In the genomic region with DNA sequence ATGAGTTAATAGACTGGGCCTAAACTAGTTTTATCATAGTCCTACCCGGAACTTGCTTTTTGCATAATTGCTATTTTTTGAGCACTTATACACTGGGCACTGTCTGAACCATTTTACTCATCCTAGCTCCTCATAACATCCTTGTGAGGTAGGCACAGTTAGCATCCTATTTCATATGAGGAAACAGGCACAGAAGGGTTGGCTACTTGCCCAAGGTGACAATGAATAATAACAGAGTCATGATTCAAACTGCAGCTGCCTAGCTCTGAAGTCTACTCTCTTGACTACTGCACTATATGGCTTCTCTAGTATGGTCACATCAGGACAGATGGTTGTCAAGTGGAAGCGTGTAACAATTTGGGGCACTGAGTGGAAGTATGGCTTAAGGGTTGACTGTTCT, we compare ENCODE assay signal across 11 cellular contexts. TPM values are rescaled to one million over a fixed set of nuclear protein-coding genes. Genes with fewer than 3 reads are reported as not detected.
DNase-seq lines count a peak whose midpoint lies in the region; ATAC-seq and TF ChIP-seq lines count a peak whose summit lies in the region.
"Had no signal": no experiment of that assay in that cellular context is flagged by ENCODE, and none has a peak within 500 bp of the region (broad histone marks: within the 10 kb centered on the region; RNA-seq: fewer than 3 reads in every experiment).

No MANE protein-coding gene starts in this region.

- CTCF ChIA-PET in PC-9 (lab: Charles Lee): interaction anchor here (0.6 kb wide), 2 partner anchors 61 to 611 kb away, joined by 3 read pairs; no protein-coding TSS in a partner anchor

- H3K27ac ChIP-seq in PC-9 (no peak overlapping the region), sigmoid colon (no peak overlapping the region), ovary (no peak overlapping the region)

- H3K36me3 ChIP-seq in MG63 (no peaks in the 10 kb centered on the region), PC-9 (ENCODE audit: low read depth) (no peaks in the 10 kb centered on the region), sigmoid colon (no peaks in the 10 kb centered on the region), ovary (no peaks in the 10 kb centered on the region)

- WGBS in sigmoid colon, 2 donors: 77 to 81% methylated on average over 2 of the region's 2 CpGs
- 72 to 80% (median 76%) methylated on average over 2 of the region's 2 CpGs for WGBS in ovary, 3 donors

- H3F3A ChIP-seq in PC-9 (ENCODE audit: insufficient read depth, low read depth): peaks cover 16% of the 10 kb centered on the region; the same call in 1 of the 2 replicates

- H3K27me3 ChIP-seq in MG63 (no peaks in the 10 kb centered on the region), PC-9 (ENCODE audit: insufficient read depth, low read depth) (no peaks in the 10 kb centered on the region), sigmoid colon (no peaks in the 10 kb centered on the region), ovary (no peaks in the 10 kb centered on the region)

- no peak overlapping the region for H3K4me2 ChIP-seq in PC-9

- H2AFZ ChIP-seq in PC-9: no peak overlapping the region

- no TSS peak for BruUV-seq in PC-9 (replicated peaks; lab: Mats Ljungman, UMichigan)

- H3K4me3 ChIP-seq in MG63 (no peak overlapping the region), PC-9 (no peak overlapping the region), sigmoid colon (no peak overlapping the region), ovary (no peak overlapping the region)
- H3K4me3 ChIP-seq: lung had no signal

- no peak for TF ChIP-seq POLR2A in sigmoid colon (IDR thresholded peaks at IDR 0.05)
- no peak for TF ChIP-seq POLR2A in ovary (IDR thresholded peaks at IDR 0.05)

- TF ChIP-seq CTCF in PC-9 (conservative IDR thresholded peaks at IDR 0.05) (no peak), sigmoid colon (IDR thresholded peaks at IDR 0.05) (no peak), ovary (IDR thresholded peaks at IDR 0.05) (no peak), GM10266 (IDR thresholded peaks at IDR 0.05; ENCODE audit: control insufficient read depth, insufficient read depth, low read depth, missing control alignments) (no peak)

- intact Hi-C loops in PC-9 (cut with micrococcal nuclease; ENCODE audit: unreplicated experiment): loop anchor here (1.0 kb wide), 1 partner anchor 17 kb away; no protein-coding TSS in a partner anchor
- intact Hi-C loops in sigmoid colon (cut with DNase I): no loop called here
- intact Hi-C loops in ovary (cut with DNase I): no loop called here

- H3K9me3 ChIP-seq in MG63: no peaks in the 10 kb centered on the region
- no peaks in the 10 kb centered on the region for H3K9me3 ChIP-seq in PC-9 (ENCODE audit: insufficient read depth, low read depth)
- no peaks in the 10 kb centered on the region for H3K9me3 ChIP-seq in sigmoid colon
- H3K9me3 ChIP-seq in ovary: no peaks in the 10 kb centered on the region

- H3K9me2 ChIP-seq in PC-9 (ENCODE audit: insufficient read depth): no peaks in the 10 kb centered on the region

- ATAC-seq in GM18502 (IDR thresholded peaks at IDR 0.05; ENCODE audit: poor library complexity, unreplicated experiment): no peak

- no peak for TF ChIP-seq EP300 in sigmoid colon (IDR thresholded peaks at IDR 0.05)
- no peak for TF ChIP-seq EP300 in ovary (IDR thresholded peaks at IDR 0.05)

- H3K79me2 ChIP-seq in PC-9 (ENCODE audit: low read depth): no peaks in the 10 kb centered on the region

- H3K4me1 ChIP-seq in PC-9 (replicated peaks; ENCODE audit: insufficient read depth) (0 out of 2 replicates have a peak, but pooled peaks cover 5% of the 10 kb centered on the region), sigmoid colon (peaks cover 0 to 6% (median 3%) of the 10 kb centered on the region in 4 donors), ovary (ENCODE audit: insufficient read depth) (no peaks in the 10 kb centered on the region)

- peak; percentile 37 for DNase-seq in Ammon's horn (ENCODE audit: low spot score)
- peak; percentile 50 for DNase-seq in MG63
- peak; percentile 50 to 85 for DNase-seq in PC-9
- peak; percentile 69 for DNase-seq in fibroblast of peridontal ligament (ENCODE audit: extremely low read depth)
- DNase-seq in sigmoid colon: no peak
- no peak for DNase-seq in ovary
- no peak for DNase-seq in GM10266 (ENCODE audit: extremely low spot score)
- DNase-seq: activated CD4-positive, alpha-beta T cell treated with anti-CD3 and anti-CD28 coated beads for 4 hours; KG1 had no signal

- POLR2A ChIA-PET in PC-9 (lab: Charles Lee; ENCODE audit: unreplicated experiment): interaction anchor here (0.5 to 1.1 kb wide), 5 partner anchors 8 to 172 kb away, joined by 3 to 36 read pairs (median 5); a partner anchor contains a TSS

- H4K20me1 ChIP-seq in PC-9 (ENCODE audit: insufficient read depth): no peaks in the 10 kb centered on the region

RNA-seq across cellular contexts. Expression of a gene that starts 18.2 kb away (rescaled TPM):
- 6.6 and 13.1 TPM in 2 replicates for total RNA-seq in MG63 (2014; rRNA removed; shearing (Covaris generic); ENCODE audit: low replicate concordance)
- total RNA-seq in PC-9 (2021) (25.2 and 29.5 TPM in 2 replicates), sigmoid colon (10 to 100 TPM; 22.5 to 55.9 (median 34.8) TPM), ovary (10 to 100 TPM; 16.4 to 33.8 (median 31.6) TPM)
- polyA plus RNA-seq in sigmoid colon (1 to 10 TPM; 2.4 to 7.9 (median 4.6) TPM), ovary (1 to 10 TPM; 4.6 to 5.9 TPM)

Comparison
In these comparisons a context has a peak if more than half of its experiments do, and no peak if none do; other contexts are left out.
1. DNase-seq: peak in Ammon's horn (single experiment), MG63 (single experiment), PC-9 (2 of 2) and fibroblast of peridontal ligament (single experiment); none in sigmoid colon (single experiment), ovary (0 of 5) and GM10266 (single experiment).